ENCODE assay signal across 7 cellular contexts in the genomic region with DNA sequence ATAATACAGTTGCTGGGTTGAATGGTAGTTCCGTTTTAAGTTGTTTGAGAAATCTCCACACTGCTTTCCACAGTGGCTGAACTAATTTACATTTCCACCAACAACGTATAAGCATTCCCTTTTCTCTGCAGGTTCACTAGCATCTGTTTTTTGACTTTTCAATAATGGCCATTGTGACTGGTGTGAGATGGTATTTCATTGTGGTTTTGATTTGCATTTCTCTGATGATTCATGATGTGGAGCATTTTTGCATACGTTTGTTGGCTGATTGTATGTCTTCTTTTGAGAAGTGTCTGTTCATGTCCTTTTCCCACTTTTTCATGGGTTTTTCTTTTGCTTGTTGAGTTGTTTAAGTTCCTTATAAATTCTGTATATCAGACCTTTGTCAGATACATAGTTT.
A peak's percentile ranks its signal among the peaks of the same experiment; 100 is the strongest.
DNase-seq lines count a peak whose midpoint lies in the region; ATAC-seq, FAIRE-seq and TF ChIP-seq lines count a peak whose summit lies in the region.
"Not testable (repeated sequence)": the region's sequence is repeated elsewhere in the genome, so short reads cannot be mapped to it uniquely, and the experiment has no call there.

No MANE protein-coding gene starts in this region.

- H2AFZ ChIP-seq in SK-N-SH (ENCODE audit: low read depth); GM12878 (ENCODE audit: control insufficient read depth, low read depth, low read length); keratinocyte (ENCODE audit: control insufficient read depth, low read length): not testable (repeated sequence)

- H3K79me2 ChIP-seq in DOHH2 (ENCODE audit: control insufficient read depth, low read length); SK-N-SH (ENCODE audit: insufficient read depth); GM12878 (ENCODE audit: control insufficient read depth, insufficient read depth, low read length); keratinocyte (ENCODE audit: control insufficient read depth, insufficient read depth, low read length): not testable (repeated sequence)

- not testable (repeated sequence) for TF ChIP-seq EP300 in SK-N-SH (IDR thresholded peaks at IDR 0.05; ENCODE audit: borderline replicate concordance in 1 of 2, low read depth in 1 of 2, low read length in 1 of 2); GM12878 (IDR thresholded peaks at IDR 0.05; ENCODE audit: borderline replicate concordance in 1 of 2, control insufficient read depth in 1 of 2, low read depth in 2 of 2, low read length in 2 of 2)

- in situ Hi-C loops in GM12878 (cut with MboI): not testable (repeated sequence)

- TF ChIP-seq POLR2A in GM12878 (IDR thresholded peaks at IDR 0.05; ENCODE audit: low read depth, low read length): not testable (repeated sequence)

- WGBS in SK-N-SH (ENCODE audit: low lambda C conversion rate): 37% methylated on average over 3 of the region's 3 CpGs
- 31% methylated on average over 3 of the region's 3 CpGs for WGBS in GM12878 (ENCODE audit: insufficient coverage, insufficient replicate concordance, low lambda C conversion rate, missing lambda C conversion rate)

- H3K9me2 ChIP-seq in DOHH2 (replicated peaks; ENCODE audit: control insufficient read depth, low read length); SK-N-SH: not testable (repeated sequence)

- peak; percentile 56 for DNase-seq in HT1080 (ENCODE audit: low read depth)
- peak; percentile 61 for DNase-seq in NCI-H226
- DNase-seq in SK-N-SH; GM12878 (ENCODE audit: low read depth, low spot score): not testable (repeated sequence)
- peak; percentile 37 for DNase-seq in fibroblast of gingiva (ENCODE audit: low read depth)
- DNase-seq in keratinocyte (ENCODE audit: low read depth, low spot score): peak; percentile 9

- not testable (repeated sequence) for FAIRE-seq in GM12878 (lab: Jason Lieb, UNC)
- peak; percentile 73 for FAIRE-seq in keratinocyte (lab: Jason Lieb, UNC)

- not testable (repeated sequence) for H3K9me1 ChIP-seq in keratinocyte (ENCODE audit: control insufficient read depth, extremely low read depth, insufficient read depth, low read length)

- not testable (repeated sequence) for H3K36me3 ChIP-seq in DOHH2 (ENCODE audit: control insufficient read depth, low read length); SK-N-SH (replicated peaks in 1 of 2; ENCODE audit: control insufficient read depth in 1 of 2, insufficient read depth in 2 of 2, low read length in 1 of 2); GM12878 (ENCODE audit: control insufficient read depth in 2 of 2, insufficient read depth in 2 of 2, low read length in 1 of 2); keratinocyte (ENCODE audit: control insufficient read depth in 2 of 2, extremely low read depth in 1 of 2, insufficient read depth in 2 of 2, low read length in 2 of 2)

- not testable (repeated sequence) for H3K27me3 ChIP-seq in DOHH2 (ENCODE audit: control insufficient read depth, low read length); SK-N-SH (ENCODE audit: insufficient read depth); GM12878 (replicated peaks in 1 of 2; ENCODE audit: control insufficient read depth in 2 of 2, insufficient read depth in 2 of 2, low read length in 1 of 2); keratinocyte (ENCODE audit: control insufficient read depth, extremely low read depth, insufficient read depth, low read length)

- not testable (repeated sequence) for ATAC-seq in GM12878

- not testable (repeated sequence) for BruUV-seq in GM12878 (replicated peaks; lab: Mats Ljungman, UMichigan)

- not testable (repeated sequence) for H3K27ac ChIP-seq in DOHH2 (ENCODE audit: low read depth, low read length); SK-N-SH (ENCODE audit: low read depth in 2 of 2, low read length in 1 of 2); GM12878 (ENCODE audit: control insufficient read depth, insufficient read depth); keratinocyte (ENCODE audit: control insufficient read depth, insufficient read depth, low read length)

- peak overlapping the region; percentile 27; the same call in 1 of the 2 replicates for H3K4me2 ChIP-seq in DOHH2 (ENCODE audit: low read length)
- H3K4me2 ChIP-seq in SK-N-SH; GM12878 (ENCODE audit: control insufficient read depth, insufficient read depth); keratinocyte (ENCODE audit: control insufficient read depth, extremely low read depth, insufficient read depth, low read depth, low read length): not testable (repeated sequence)

- SMC1A ChIA-PET in GM12878 (lab: Charles Lee; ENCODE audit: uncharacterized antibody, unreplicated experiment): interaction anchor here (1.0 kb wide), 1 partner anchor 23 kb away, joined by 3 read pairs; no protein-coding TSS in a partner anchor

- H3K4me1 ChIP-seq in DOHH2 (ENCODE audit: control insufficient read depth, low read length) (peaks cover 29% of the 10 kb centered on the region), GM12878 (ENCODE audit: control insufficient read depth, insufficient read depth, low read length) (peaks cover 10% of the 10 kb centered on the region), keratinocyte (ENCODE audit: control insufficient read depth, extremely low read depth, insufficient read depth, low read length) (peaks cover 13% of the 10 kb centered on the region)
- H3K4me1 ChIP-seq in SK-N-SH (ENCODE audit: control insufficient read depth in 1 of 2, insufficient read depth in 2 of 2, low read depth in 1 of 2, low read length in 1 of 2): not testable (repeated sequence)

- RAD21 ChIA-PET in GM12878 (lab: Charles Lee; ENCODE audit: unreplicated experiment): not testable (repeated sequence)

- not testable (repeated sequence) for H3K4me3 ChIP-seq in DOHH2 (ENCODE audit: low read length); SK-N-SH (ENCODE audit: low read depth in 2 of 2, low read length in 1 of 2); GM12878; keratinocyte (ENCODE audit: control insufficient read depth in 2 of 3, extremely low read depth in 1 of 3, insufficient read depth in 2 of 3, low read depth in 1 of 3, low read length in 3 of 3)

- CTCF ChIA-PET in SK-N-SH (lab: Yijun Ruan, JAX): interaction anchor here (0.7 kb wide), 1 partner anchor 37 kb away, joined by 5 read pairs; no protein-coding TSS in a partner anchor
- CTCF ChIA-PET in GM12878 (lab: Yijun Ruan, JAX): interaction anchor here (0.8 kb wide), 1 partner anchor 21 kb away, joined by 3 read pairs; no protein-coding TSS in a partner anchor

- intact Hi-C loops in GM12878 (cut with micrococcal nuclease; ENCODE audit: unreplicated experiment): not testable (repeated sequence)

- not testable (repeated sequence) for H3K9ac ChIP-seq in SK-N-SH; GM12878 (ENCODE audit: control insufficient read depth, insufficient read depth, low read length); keratinocyte (ENCODE audit: control insufficient read depth, extremely low read depth, insufficient read depth, low read length)

- POLR2A ChIA-PET in SK-N-SH (lab: Yijun Ruan, JAX); GM12878 (lab: Charles Lee): not testable (repeated sequence)

- not testable (repeated sequence) for TF ChIP-seq RAD21 in SK-N-SH (IDR thresholded peaks at IDR 0.05; ENCODE audit: low read length); GM12878 (IDR thresholded peaks at IDR 0.05; ENCODE audit: insufficient read depth, low read depth, low read length)

- TF ChIP-seq CTCF in DOHH2 (IDR thresholded peaks at IDR 0.05; ENCODE audit: low read depth, low read length, poor library complexity, severe bottlenecking); SK-N-SH (IDR thresholded peaks at IDR 0.05); GM12878 (IDR thresholded peaks at IDR 0.05 in 2 of 3, conservative IDR thresholded peaks at IDR 0.05 in 1 of 3; ENCODE audit: control insufficient read depth in 2 of 3, extremely low read depth in 1 of 3, insufficient read depth in 1 of 3, low read depth in 3 of 3, low read length in 3 of 3); keratinocyte (optimal IDR thresholded peaks at IDR 0.05 in 1 of 3, IDR thresholded peaks at IDR 0.05 in 1 of 3, conservative IDR thresholded peaks at IDR 0.05 in 1 of 3; ENCODE audit: extremely low read depth in 1 of 3, insufficient read depth in 2 of 3, low read length in 3 of 3): not testable (repeated sequence)

- not testable (repeated sequence) for H3K9me3 ChIP-seq in DOHH2 (ENCODE audit: control insufficient read depth, insufficient read depth, low read length); SK-N-SH; GM12878 (replicated peaks; ENCODE audit: control insufficient read depth, insufficient read depth, low read length); keratinocyte (ENCODE audit: control insufficient read depth, low read depth, low read length)

- H4K20me1 ChIP-seq in DOHH2 (ENCODE audit: control insufficient read depth, insufficient read depth, low read depth, low read length); SK-N-SH (ENCODE audit: insufficient read depth); GM12878 (ENCODE audit: control insufficient read depth, insufficient read depth); keratinocyte (ENCODE audit: control insufficient read depth, extremely low read depth, insufficient read depth, low read length): not testable (repeated sequence)

- dilution Hi-C loops in keratinocyte (cut with MboI; ENCODE audit: extremely low pct_ligation_motif_present, low sequenced_read_pairs): not testable (repeated sequence)

- not testable (repeated sequence) for H3F3A ChIP-seq in DOHH2 (ENCODE audit: control insufficient read depth, insufficient read depth); SK-N-SH (replicated peaks; ENCODE audit: insufficient read depth)

TF ChIP-seq in SK-N-SH, 30 proteins besides CTCF, POLR2A, EP300 and RAD21:
- TF ChIP-seq FOSL2 (IDR thresholded peaks at IDR 0.05; ENCODE audit: borderline replicate concordance, low read depth) (peak; percentile 33; the same call in 1 of the 2 replicates), JUND (IDR thresholded peaks at IDR 0.05) (peak; percentile 13; the same call in 1 of the 2 replicates), TCF12 (IDR thresholded peaks at IDR 0.05) (peak; percentile 21; the same call in 1 of the 2 replicates)
TF ChIP-seq in SK-N-SH: peak in this region for 3; not testable (repeated sequence) for 27.

TF ChIP-seq in GM12878, 131 proteins besides CTCF, POLR2A, EP300 and RAD21 (continues in another document):
- TF ChIP-seq IKZF2 (IDR thresholded peaks at IDR 0.05) (peak; percentile 22 to 54; a peak in 3 of 4 replicates), ATF7 (IDR thresholded peaks at IDR 0.05; ENCODE audit: low read depth) (peak; percentile 55)
